Comparison of ENCODE assay signal across 8 cellular contexts in the genomic region with DNA sequence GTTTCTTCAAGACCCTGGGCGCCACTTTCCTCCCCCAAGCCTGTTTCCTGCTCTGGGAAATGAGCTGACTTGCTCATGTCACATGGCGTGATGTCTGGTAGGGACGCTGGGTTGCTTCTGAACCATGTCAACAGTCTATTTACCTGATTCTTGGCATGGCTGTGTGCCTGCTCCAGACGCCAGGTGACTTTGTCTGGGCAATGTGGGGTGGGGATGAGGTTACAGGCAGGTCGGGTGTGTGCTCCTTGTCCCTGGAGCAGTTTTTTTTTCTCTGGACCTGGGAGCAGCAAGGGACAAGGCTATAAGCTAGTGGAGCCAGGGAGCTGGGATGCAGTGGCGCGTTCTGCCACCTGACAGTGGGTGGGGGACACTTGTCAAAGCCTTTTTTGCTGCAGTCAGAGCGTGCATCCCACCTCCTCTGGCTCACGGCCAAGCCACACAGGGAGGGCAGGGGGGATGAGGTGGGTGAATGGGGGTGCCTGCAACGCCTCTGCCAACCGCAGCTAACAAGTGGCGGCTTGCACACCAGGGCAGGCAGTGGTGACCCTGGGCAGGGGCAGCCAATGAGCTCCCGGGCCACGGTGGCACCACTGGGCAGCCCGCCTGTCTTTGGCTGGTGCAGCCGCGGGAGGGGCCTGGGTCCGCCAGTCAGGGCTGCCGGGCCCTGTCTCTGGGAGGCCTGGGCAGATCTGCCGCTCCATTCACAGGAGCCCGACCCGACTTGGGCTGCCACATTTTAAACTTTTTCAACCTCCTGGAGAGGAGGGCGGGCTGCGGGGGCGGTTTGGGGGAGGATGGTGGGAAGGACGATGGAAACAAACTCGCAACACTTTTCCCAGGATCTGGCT. TPM values are rescaled to one million over a fixed set of nuclear protein-coding genes. Genes with fewer than 3 reads are reported as not detected.
DNase-seq lines count a peak whose midpoint lies in the region; TF ChIP-seq lines count a peak whose summit lies in the region.

No MANE protein-coding gene starts in this region.

- intact Hi-C loops in CD14-positive monocyte (cut with micrococcal nuclease) (loop anchor here (5.0 to 10.0 kb wide), 3 partner anchors 34 to 197 kb away; a partner anchor contains a TSS), testis (cut with DNase I; ENCODE audit: low total_unique reads) (loop anchor here (10.0 kb wide), 4 partner anchors 57 to 437 kb away; a partner anchor contains a TSS)

- H3K4me1 ChIP-seq in testis: peaks cover 88% of the 10 kb centered on the region

- H3K27me3 ChIP-seq in testis: no peaks in the 10 kb centered on the region

- no peak overlapping the region for H3K4me3 ChIP-seq in testis

- 36 to 39% methylated on average over 16 to 27 of the region's 27 CpGs for WGBS in testis, 2 donors

- H3K27ac ChIP-seq in testis: peak overlapping the region; percentile 73 to 84

- H3K4me3 Mint-ChIP-seq in CD14-positive monocyte (peak overlapping the region; percentile 43 to 80), osteocyte (ENCODE audit: unreplicated experiment) (no peak overlapping the region)
- peak overlapping the region; percentile 79 for H3K4me3 Mint-ChIP-seq in activated naive CD4-positive, alpha-beta T cell treated with anti-CD3 and anti-CD28 coated beads, Interleukin-2, amount 10 ng/mL, durations not matched to agents 7 days and 5 days

- DNase-seq in CD14-positive monocyte (ENCODE audit: low spot score) (peak; percentile 94), GM20000 (ENCODE audit: low spot score) (peak; percentile 68), M059J (ENCODE audit: low read depth) (peak; percentile 88), SIG-M5 (lab: John Stamatoyannopoulos, UW) (peak; percentile 82), glomerular visceral epithelial cell (ENCODE audit: extremely low spot score) (peak; percentile 98), osteocyte (ENCODE audit: extremely low spot score, unreplicated experiment) (peak; percentile 92), testis (peak; percentile 92)
- DNase-seq in activated naive CD4-positive, alpha-beta T cell treated with anti-CD3 and anti-CD28 coated beads, Interleukin-2, amount 10 ng/mL, durations not matched to agents 7 days and 5 days: peak; percentile 94

- TF ChIP-seq POLR2A in testis (IDR thresholded peaks at IDR 0.05): no peak

- peaks cover 91% of the 10 kb centered on the region for H3K4me1 Mint-ChIP-seq in CD14-positive monocyte
- peaks cover 96% of the 10 kb centered on the region for H3K4me1 Mint-ChIP-seq in activated naive CD4-positive, alpha-beta T cell treated with anti-CD3 and anti-CD28 coated beads, Interleukin-2, amount 10 ng/mL, durations not matched to agents 7 days and 5 days
- peaks cover 86% of the 10 kb centered on the region for H3K4me1 Mint-ChIP-seq in osteocyte (ENCODE audit: unreplicated experiment)

- CTCF ChIA-PET in activated naive CD4-positive, alpha-beta T cell treated with anti-CD3 and anti-CD28 coated beads, Interleukin-2, amount 10 ng/mL, durations not matched to agents 7 days and 5 days (lab: Charles Lee): interaction anchor here (0.8 to 9.2 kb wide), 6 partner anchors 11 to 283 kb away, joined by 3 to 99 read pairs (median 6); a partner anchor contains a TSS

- H3K36me3 Mint-ChIP-seq in CD14-positive monocyte (peaks cover 30 to 31% of the 10 kb centered on the region in 2 donors), osteocyte (ENCODE audit: unreplicated experiment) (no peaks in the 10 kb centered on the region)
- peaks cover 35% of the 10 kb centered on the region for H3K36me3 Mint-ChIP-seq in activated naive CD4-positive, alpha-beta T cell treated with anti-CD3 and anti-CD28 coated beads, Interleukin-2, amount 10 ng/mL, durations not matched to agents 7 days and 5 days

- no peaks in the 10 kb centered on the region for H3K9me3 ChIP-seq in testis

- peaks cover 0 to under 1% (median 0%) of the 10 kb centered on the region in 7 donors for H3K9me3 Mint-ChIP-seq in CD14-positive monocyte
- peaks cover 1% of the 10 kb centered on the region for H3K9me3 Mint-ChIP-seq in activated naive CD4-positive, alpha-beta T cell treated with anti-CD3 and anti-CD28 coated beads, Interleukin-2, amount 10 ng/mL, durations not matched to agents 7 days and 5 days
- no peaks in the 10 kb centered on the region for H3K9me3 Mint-ChIP-seq in osteocyte (ENCODE audit: unreplicated experiment)

- TF ChIP-seq CTCF in CD14-positive monocyte (IDR thresholded peaks at IDR 0.05): peak; percentile 65
- no peak for TF ChIP-seq CTCF in GM20000 (IDR thresholded peaks at IDR 0.05; ENCODE audit: extremely low read depth, missing control alignments)
- TF ChIP-seq CTCF in osteocyte (IDR thresholded peaks at IDR 0.05): peak; percentile 20
- TF ChIP-seq CTCF in testis (IDR thresholded peaks at IDR 0.05): peak in 2 of 3 experiments; percentile 21 to 51

- H3K27ac Mint-ChIP-seq in CD14-positive monocyte (peak overlapping the region; percentile 89 to 97 (median 95)), osteocyte (ENCODE audit: unreplicated experiment) (peak overlapping the region; percentile 81)
- H3K27ac Mint-ChIP-seq in activated naive CD4-positive, alpha-beta T cell treated with anti-CD3 and anti-CD28 coated beads, Interleukin-2, amount 10 ng/mL, durations not matched to agents 7 days and 5 days: peak overlapping the region; percentile 98

- H3K36me3 ChIP-seq in testis (ENCODE audit: low read depth, missing control alignments): no peaks in the 10 kb centered on the region

- peaks cover 0 to 8% (median 3%) of the 10 kb centered on the region in 3 donors for H3K27me3 Mint-ChIP-seq in CD14-positive monocyte (ENCODE audit: low read depth in 3 of 3)
- H3K27me3 Mint-ChIP-seq in activated naive CD4-positive, alpha-beta T cell treated with anti-CD3 and anti-CD28 coated beads, Interleukin-2, amount 10 ng/mL, durations not matched to agents 7 days and 5 days: no peaks in the 10 kb centered on the region
- no peaks in the 10 kb centered on the region for H3K27me3 Mint-ChIP-seq in osteocyte (ENCODE audit: unreplicated experiment)

RNA-seq across cellular contexts. Expression of a gene that starts 22.9 kb away (rescaled TPM):
- polyA plus RNA-seq in CD14-positive monocyte (10 to 100 TPM; 26.5 to 37.9 TPM), testis (ENCODE audit: insufficient read depth, low read depth, low replicate concordance) (52.4 TPM)
- 18.8 and 31.5 TPM in 2 replicates for total RNA-seq in M059J (2014; rRNA removed; shearing (Covaris generic))
- total RNA-seq in osteocyte (42.4 and 43.0 TPM in 2 replicates), testis (10 to 100 TPM; 50.3 to 57.6 TPM)

RNA-seq across cellular contexts. Expression of a gene that starts 58.1 kb away (rescaled TPM):
- polyA plus RNA-seq in CD14-positive monocyte (10 to 100 TPM; 26.1 to 45.8 TPM), testis (ENCODE audit: insufficient read depth, low read depth, low replicate concordance) (46.6 TPM)
- 42.5 and 56.8 TPM in 2 replicates for total RNA-seq in M059J (2014; rRNA removed; shearing (Covaris generic))
- total RNA-seq in osteocyte (288 and 290 TPM in 2 replicates), testis (10 to 100 TPM; 69.6 to 94.3 TPM)
